In genomic region chr6:3228046-3228671, GRCh38 we compare ENCODE assay signal across 8 cellular contexts. TPM values are rescaled to one million over a fixed set of nuclear protein-coding genes. Genes with fewer than 3 reads are reported as not detected.
A peak's percentile ranks its signal among the peaks of the same experiment; 100 is the strongest.
DNase-seq lines count a peak whose midpoint lies in the region; ATAC-seq and TF ChIP-seq lines count a peak whose summit lies in the region.

No MANE protein-coding gene starts in this region.

- peak overlapping the region; percentile 74 for H3K4me3 ChIP-seq in WERI-Rb-1 (ENCODE audit: low read depth, low read length)
- H3K4me3 ChIP-seq in iPS-18a (ENCODE audit: low read length), result peak overlapping the region; percentile 97
- H3K4me3 ChIP-seq in suprapubic skin, result peak overlapping the region; percentile 48
- no peak overlapping the region for H3K4me3 ChIP-seq in Karpas-422 (ENCODE audit: low read length)

- no peak for TF ChIP-seq POLR2A in suprapubic skin (IDR thresholded peaks at IDR 0.05)

- no peak overlapping the region for H3K4me2 ChIP-seq in Karpas-422 (ENCODE audit: low read depth, low read length, poor library complexity, severe bottlenecking)

- H3K4me1 ChIP-seq in iPS-18a (ENCODE audit: control insufficient read depth, low read depth, low read length), result peaks cover 23% of the 10 kb centered on the region
- peaks cover 57% of the 10 kb centered on the region for H3K4me1 ChIP-seq in suprapubic skin
- no peaks in the 10 kb centered on the region; the same call in 1 of the 2 replicates for H3K4me1 ChIP-seq in Karpas-422 (ENCODE audit: low read length)

- H3K36me3 ChIP-seq in WERI-Rb-1, result peaks cover 19% of the 10 kb centered on the region
- peaks cover 22% of the 10 kb centered on the region for H3K36me3 ChIP-seq in iPS-18a (ENCODE audit: control insufficient read depth, low read depth, low read length)
- no peaks in the 10 kb centered on the region for H3K36me3 ChIP-seq in suprapubic skin
- no peaks in the 10 kb centered on the region for H3K36me3 ChIP-seq in Karpas-422 (ENCODE audit: insufficient read depth, low read length)

- H4K20me1 ChIP-seq in Karpas-422 (ENCODE audit: insufficient read depth, low read depth, low read length), result no peaks in the 10 kb centered on the region

- H3K27ac ChIP-seq in WERI-Rb-1, result peak overlapping the region; percentile 73
- H3K27ac ChIP-seq in iPS-18a (ENCODE audit: low read length), result peak overlapping the region; percentile 43
- no peak overlapping the region for H3K27ac ChIP-seq in suprapubic skin
- no peak overlapping the region for H3K27ac ChIP-seq in Karpas-422 (ENCODE audit: low read length)

- H3K9me3 ChIP-seq in WERI-Rb-1 (ENCODE audit: severe bottlenecking) (no peaks in the 10 kb centered on the region), iPS-18a (ENCODE audit: control insufficient read depth, low read depth, low read length) (no peaks in the 10 kb centered on the region), suprapubic skin (no peaks in the 10 kb centered on the region), Karpas-422 (ENCODE audit: low read length) (no peaks in the 10 kb centered on the region)

- WGBS in suprapubic skin, result 3% methylated on average over 20 of the region's 38 CpGs

- no peaks in the 10 kb centered on the region for H3K79me2 ChIP-seq in Karpas-422 (ENCODE audit: low read length)

- peak; percentile 60 for DNase-seq in DMS153 (lab: John Stamatoyannopoulos, UW)
- DNase-seq in NCI-H128 (lab: John Stamatoyannopoulos, UW; ENCODE audit: unreplicated experiment), result peak; percentile 66
- peak; percentile 83 for DNase-seq in WERI-Rb-1
- no peak for DNase-seq in suprapubic skin (ENCODE audit: low spot score in 2 of 2)
- no peak for DNase-seq in Karpas-422

- TF ChIP-seq CTCF in WERI-Rb-1 (IDR thresholded peaks at IDR 0.05; ENCODE audit: low read depth, low read length) (0 out of 2 replicates have a peak, but pooled peaks have one; percentile 3), suprapubic skin (IDR thresholded peaks at IDR 0.05) (no peak)

- H3K27me3 ChIP-seq in WERI-Rb-1 (ENCODE audit: insufficient read depth, low read depth, severe bottlenecking) (peaks cover 16% of the 10 kb centered on the region), iPS-18a (ENCODE audit: control insufficient read depth, insufficient read depth, low read length) (peaks cover 35% of the 10 kb centered on the region), suprapubic skin (peaks cover 62% of the 10 kb centered on the region), Karpas-422 (ENCODE audit: low read length) (no peaks in the 10 kb centered on the region)

- no peaks in the 10 kb centered on the region for H3K9me2 ChIP-seq in Karpas-422 (replicated peaks; ENCODE audit: insufficient read depth, low read length)

- ATAC-seq in GM21390 (IDR thresholded peaks at IDR 0.05; ENCODE audit: unreplicated experiment) (no peak), HG03442 (IDR thresholded peaks at IDR 0.05; ENCODE audit: unreplicated experiment) (no peak)

- H3K9ac ChIP-seq in iPS-18a (ENCODE audit: low read length) (peak overlapping the region; percentile 92), Karpas-422 (ENCODE audit: low read length) (no peak overlapping the region)

- no peak for TF ChIP-seq EP300 in suprapubic skin (IDR thresholded peaks at IDR 0.05)

- no peak overlapping the region for H2AFZ ChIP-seq in Karpas-422 (ENCODE audit: low read length)

RNA-seq across cellular contexts. Expression of gene TUBB2B, which starts 0.7 kb away (rescaled TPM):
- 10 to 100 TPM in 3 of 4 donors, 1 to 10 TPM in 1; 9.2 to 19.3 (median 13.2) TPM for total RNA-seq in suprapubic skin
- total RNA-seq in Karpas-422 (2014; rRNA removed; shearing (Covaris generic); ENCODE audit: low replicate concordance), result 0.34 TPM in 1 of 2 replicates, not detected in the other

RNA-seq across cellular contexts. Expression of gene PSMG4, which starts 30.6 kb away (rescaled TPM):
- total RNA-seq in suprapubic skin, result 10 to 100 TPM; 11.4 to 32.6 (median 21.1) TPM
- 42.3 and 90.4 TPM in 2 replicates for total RNA-seq in Karpas-422 (2014; rRNA removed; shearing (Covaris generic); ENCODE audit: low replicate concordance)

Comparison
In these comparisons a context has a peak if more than half of its experiments do, and no peak if none do; other contexts are left out.
1. DNase-seq: peak in DMS153 (single experiment), NCI-H128 (single experiment) and WERI-Rb-1 (single experiment); none in suprapubic skin (0 of 2) and Karpas-422 (single experiment).
2. H3K27ac ChIP-seq: peak in WERI-Rb-1 (single experiment) and iPS-18a (single experiment); none in suprapubic skin (single experiment) and Karpas-422 (single experiment).